8 cellular contexts compared by ENCODE assay signal in genomic region chr18:45386256-45386655, GRCh38.
DNase-seq lines count a peak whose midpoint lies in the region; ATAC-seq and TF ChIP-seq lines count a peak whose summit lies in the region.

No MANE protein-coding gene starts in this region.

- no peak overlapping the region for H3K4me2 ChIP-seq in MM.1S (ENCODE audit: low read depth, low read length)

- DNase-seq in ELR (ENCODE audit: low read depth) (peak; percentile 10), MM.1S (peak; percentile 10), WERI-Rb-1 (peak; percentile 41), islet precursor cell (peak; percentile 71), NK-92 (lab: John Stamatoyannopoulos, UW; ENCODE audit: unreplicated experiment) (no peak)
- no peak for DNase-seq in activated CD4-positive, alpha-beta T cell treated with anti-CD3 and anti-CD28 coated beads, Interleukin-2, amount 50 U/mL, for 1 hour

- no peaks in the 10 kb centered on the region for H4K20me1 ChIP-seq in MM.1S (ENCODE audit: insufficient read depth, low read length)

- H3K9ac ChIP-seq in MM.1S (ENCODE audit: low read length) = no peak overlapping the region

- H3F3A ChIP-seq in MM.1S (ENCODE audit: insufficient read depth, low read length) = no peaks in the 10 kb centered on the region

- H3K4me1 ChIP-seq in MM.1S (ENCODE audit: low read length) = no peaks in the 10 kb centered on the region

- no peaks in the 10 kb centered on the region for H3K27me3 ChIP-seq in MM.1S (replicated peaks; ENCODE audit: insufficient read depth, low read length)
- H3K27me3 ChIP-seq in WERI-Rb-1 (ENCODE audit: insufficient read depth, low read depth, severe bottlenecking) = peaks cover 88% of the 10 kb centered on the region

- no peak for ATAC-seq in HG03469 (IDR thresholded peaks at IDR 0.05; ENCODE audit: unreplicated experiment)
- no peak for ATAC-seq in GM19397 (IDR thresholded peaks at IDR 0.05; ENCODE audit: unreplicated experiment)

- no peaks in the 10 kb centered on the region for H3K9me3 ChIP-seq in MM.1S (replicated peaks; ENCODE audit: insufficient read depth, low read length)
- H3K9me3 ChIP-seq in WERI-Rb-1 (ENCODE audit: severe bottlenecking) = no peaks in the 10 kb centered on the region

- no peaks in the 10 kb centered on the region for H3K9me2 ChIP-seq in MM.1S (replicated peaks; ENCODE audit: insufficient read depth, low read length)

- no peaks in the 10 kb centered on the region for H3K79me2 ChIP-seq in MM.1S (ENCODE audit: low read length)

- H3K36me3 ChIP-seq in MM.1S (replicated peaks; ENCODE audit: insufficient read depth, low read length) (no peaks in the 10 kb centered on the region), WERI-Rb-1 (no peaks in the 10 kb centered on the region)

- no peak overlapping the region for H2AFZ ChIP-seq in MM.1S (ENCODE audit: low read length)

- H3K4me3 ChIP-seq in MM.1S (ENCODE audit: low read length) = no peak overlapping the region
- no peak overlapping the region for H3K4me3 ChIP-seq in WERI-Rb-1 (ENCODE audit: low read depth, low read length)

- H3K27ac ChIP-seq in MM.1S (ENCODE audit: low read length) = no peak overlapping the region
- no peak overlapping the region for H3K27ac ChIP-seq in WERI-Rb-1

- TF ChIP-seq CTCF in MM.1S (IDR thresholded peaks at IDR 0.05; ENCODE audit: low read length) (peak; percentile 67), WERI-Rb-1 (IDR thresholded peaks at IDR 0.05; ENCODE audit: low read depth, low read length) (peak; percentile 85)

Comparison
In these comparisons a context has a peak if more than half of its experiments do, and no peak if none do; other contexts are left out.
1. DNase-seq: peak in ELR (single experiment), MM.1S (single experiment), WERI-Rb-1 (single experiment) and islet precursor cell (single experiment); none in NK-92 (single experiment) and activated CD4-positive, alpha-beta T cell treated with anti-CD3 and anti-CD28 coated beads, Interleukin-2, amount 50 U/mL, for 1 hour (single experiment).